Comparison of ENCODE assay signal across 1 cellular context in the genomic region with DNA sequence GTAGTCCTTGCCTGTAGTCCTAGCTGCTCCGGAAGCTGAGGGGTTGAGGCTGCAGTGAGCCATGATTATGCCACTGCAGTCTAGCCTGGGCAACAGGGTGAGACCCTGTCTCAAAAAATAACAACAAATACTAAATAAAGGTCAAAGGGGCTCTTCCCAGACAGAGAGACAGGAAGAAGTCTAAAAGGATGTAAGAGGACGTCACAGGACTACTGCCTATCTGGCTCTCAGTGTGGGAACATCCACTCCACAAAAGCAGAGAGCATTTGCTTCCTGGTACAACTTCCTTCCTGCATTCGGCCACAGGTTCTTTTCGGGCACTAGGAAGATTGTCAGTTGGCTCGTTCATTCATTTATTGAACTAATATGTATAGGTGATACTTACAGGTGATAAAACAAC.
TF ChIP-seq lines count a peak whose summit lies in the region.

No MANE protein-coding gene starts in this region.

TF ChIP-seq in HepG2, 621 proteins besides CTCF, POLR2A, EP300 and RAD21 (continued from another document):
- TF ChIP-seq, protein P1, sequence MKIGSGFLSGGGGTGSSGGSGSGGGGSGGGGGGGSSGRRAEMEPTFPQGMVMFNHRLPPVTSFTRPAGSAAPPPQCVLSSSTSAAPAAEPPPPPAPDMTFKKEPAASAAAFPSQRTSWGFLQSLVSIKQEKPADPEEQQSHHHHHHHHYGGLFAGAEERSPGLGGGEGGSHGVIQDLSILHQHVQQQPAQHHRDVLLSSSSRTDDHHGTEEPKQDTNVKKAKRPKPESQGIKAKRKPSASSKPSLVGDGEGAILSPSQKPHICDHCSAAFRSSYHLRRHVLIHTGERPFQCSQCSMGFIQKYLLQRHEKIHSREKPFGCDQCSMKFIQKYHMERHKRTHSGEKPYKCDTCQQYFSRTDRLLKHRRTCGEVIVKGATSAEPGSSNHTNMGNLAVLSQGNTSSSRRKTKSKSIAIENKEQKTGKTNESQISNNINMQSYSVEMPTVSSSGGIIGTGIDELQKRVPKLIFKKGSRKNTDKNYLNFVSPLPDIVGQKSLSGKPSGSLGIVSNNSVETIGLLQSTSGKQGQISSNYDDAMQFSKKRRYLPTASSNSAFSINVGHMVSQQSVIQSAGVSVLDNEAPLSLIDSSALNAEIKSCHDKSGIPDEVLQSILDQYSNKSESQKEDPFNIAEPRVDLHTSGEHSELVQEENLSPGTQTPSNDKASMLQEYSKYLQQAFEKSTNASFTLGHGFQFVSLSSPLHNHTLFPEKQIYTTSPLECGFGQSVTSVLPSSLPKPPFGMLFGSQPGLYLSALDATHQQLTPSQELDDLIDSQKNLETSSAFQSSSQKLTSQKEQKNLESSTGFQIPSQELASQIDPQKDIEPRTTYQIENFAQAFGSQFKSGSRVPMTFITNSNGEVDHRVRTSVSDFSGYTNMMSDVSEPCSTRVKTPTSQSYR (CRISPR knock-in tag; IDR thresholded peaks at IDR 0.05; ENCODE audit: borderline replicate concordance): no peak
- no peak for TF ChIP-seq KLF16 (CRISPR knock-in tag; IDR thresholded peaks at IDR 0.05)
- no peak for TF ChIP-seq TBX3 (IDR thresholded peaks at IDR 0.05; ENCODE audit: borderline replicate concordance)
- no peak for TF ChIP-seq REXO4 (CRISPR knock-in tag; IDR thresholded peaks at IDR 0.05; ENCODE audit: borderline replicate concordance)
- TF ChIP-seq, protein P2, sequence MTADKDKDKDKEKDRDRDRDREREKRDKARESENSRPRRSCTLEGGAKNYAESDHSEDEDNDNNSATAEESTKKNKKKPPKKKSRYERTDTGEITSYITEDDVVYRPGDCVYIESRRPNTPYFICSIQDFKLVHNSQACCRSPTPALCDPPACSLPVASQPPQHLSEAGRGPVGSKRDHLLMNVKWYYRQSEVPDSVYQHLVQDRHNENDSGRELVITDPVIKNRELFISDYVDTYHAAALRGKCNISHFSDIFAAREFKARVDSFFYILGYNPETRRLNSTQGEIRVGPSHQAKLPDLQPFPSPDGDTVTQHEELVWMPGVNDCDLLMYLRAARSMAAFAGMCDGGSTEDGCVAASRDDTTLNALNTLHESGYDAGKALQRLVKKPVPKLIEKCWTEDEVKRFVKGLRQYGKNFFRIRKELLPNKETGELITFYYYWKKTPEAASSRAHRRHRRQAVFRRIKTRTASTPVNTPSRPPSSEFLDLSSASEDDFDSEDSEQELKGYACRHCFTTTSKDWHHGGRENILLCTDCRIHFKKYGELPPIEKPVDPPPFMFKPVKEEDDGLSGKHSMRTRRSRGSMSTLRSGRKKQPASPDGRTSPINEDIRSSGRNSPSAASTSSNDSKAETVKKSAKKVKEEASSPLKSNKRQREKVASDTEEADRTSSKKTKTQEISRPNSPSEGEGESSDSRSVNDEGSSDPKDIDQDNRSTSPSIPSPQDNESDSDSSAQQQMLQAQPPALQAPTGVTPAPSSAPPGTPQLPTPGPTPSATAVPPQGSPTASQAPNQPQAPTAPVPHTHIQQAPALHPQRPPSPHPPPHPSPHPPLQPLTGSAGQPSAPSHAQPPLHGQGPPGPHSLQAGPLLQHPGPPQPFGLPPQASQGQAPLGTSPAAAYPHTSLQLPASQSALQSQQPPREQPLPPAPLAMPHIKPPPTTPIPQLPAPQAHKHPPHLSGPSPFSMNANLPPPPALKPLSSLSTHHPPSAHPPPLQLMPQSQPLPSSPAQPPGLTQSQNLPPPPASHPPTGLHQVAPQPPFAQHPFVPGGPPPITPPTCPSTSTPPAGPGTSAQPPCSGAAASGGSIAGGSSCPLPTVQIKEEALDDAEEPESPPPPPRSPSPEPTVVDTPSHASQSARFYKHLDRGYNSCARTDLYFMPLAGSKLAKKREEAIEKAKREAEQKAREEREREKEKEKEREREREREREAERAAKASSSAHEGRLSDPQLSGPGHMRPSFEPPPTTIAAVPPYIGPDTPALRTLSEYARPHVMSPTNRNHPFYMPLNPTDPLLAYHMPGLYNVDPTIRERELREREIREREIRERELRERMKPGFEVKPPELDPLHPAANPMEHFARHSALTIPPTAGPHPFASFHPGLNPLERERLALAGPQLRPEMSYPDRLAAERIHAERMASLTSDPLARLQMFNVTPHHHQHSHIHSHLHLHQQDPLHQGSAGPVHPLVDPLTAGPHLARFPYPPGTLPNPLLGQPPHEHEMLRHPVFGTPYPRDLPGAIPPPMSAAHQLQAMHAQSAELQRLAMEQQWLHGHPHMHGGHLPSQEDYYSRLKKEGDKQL (CRISPR knock-in tag; IDR thresholded peaks at IDR 0.05; ENCODE audit: low read depth): no peak
- TF ChIP-seq, protein P3, sequence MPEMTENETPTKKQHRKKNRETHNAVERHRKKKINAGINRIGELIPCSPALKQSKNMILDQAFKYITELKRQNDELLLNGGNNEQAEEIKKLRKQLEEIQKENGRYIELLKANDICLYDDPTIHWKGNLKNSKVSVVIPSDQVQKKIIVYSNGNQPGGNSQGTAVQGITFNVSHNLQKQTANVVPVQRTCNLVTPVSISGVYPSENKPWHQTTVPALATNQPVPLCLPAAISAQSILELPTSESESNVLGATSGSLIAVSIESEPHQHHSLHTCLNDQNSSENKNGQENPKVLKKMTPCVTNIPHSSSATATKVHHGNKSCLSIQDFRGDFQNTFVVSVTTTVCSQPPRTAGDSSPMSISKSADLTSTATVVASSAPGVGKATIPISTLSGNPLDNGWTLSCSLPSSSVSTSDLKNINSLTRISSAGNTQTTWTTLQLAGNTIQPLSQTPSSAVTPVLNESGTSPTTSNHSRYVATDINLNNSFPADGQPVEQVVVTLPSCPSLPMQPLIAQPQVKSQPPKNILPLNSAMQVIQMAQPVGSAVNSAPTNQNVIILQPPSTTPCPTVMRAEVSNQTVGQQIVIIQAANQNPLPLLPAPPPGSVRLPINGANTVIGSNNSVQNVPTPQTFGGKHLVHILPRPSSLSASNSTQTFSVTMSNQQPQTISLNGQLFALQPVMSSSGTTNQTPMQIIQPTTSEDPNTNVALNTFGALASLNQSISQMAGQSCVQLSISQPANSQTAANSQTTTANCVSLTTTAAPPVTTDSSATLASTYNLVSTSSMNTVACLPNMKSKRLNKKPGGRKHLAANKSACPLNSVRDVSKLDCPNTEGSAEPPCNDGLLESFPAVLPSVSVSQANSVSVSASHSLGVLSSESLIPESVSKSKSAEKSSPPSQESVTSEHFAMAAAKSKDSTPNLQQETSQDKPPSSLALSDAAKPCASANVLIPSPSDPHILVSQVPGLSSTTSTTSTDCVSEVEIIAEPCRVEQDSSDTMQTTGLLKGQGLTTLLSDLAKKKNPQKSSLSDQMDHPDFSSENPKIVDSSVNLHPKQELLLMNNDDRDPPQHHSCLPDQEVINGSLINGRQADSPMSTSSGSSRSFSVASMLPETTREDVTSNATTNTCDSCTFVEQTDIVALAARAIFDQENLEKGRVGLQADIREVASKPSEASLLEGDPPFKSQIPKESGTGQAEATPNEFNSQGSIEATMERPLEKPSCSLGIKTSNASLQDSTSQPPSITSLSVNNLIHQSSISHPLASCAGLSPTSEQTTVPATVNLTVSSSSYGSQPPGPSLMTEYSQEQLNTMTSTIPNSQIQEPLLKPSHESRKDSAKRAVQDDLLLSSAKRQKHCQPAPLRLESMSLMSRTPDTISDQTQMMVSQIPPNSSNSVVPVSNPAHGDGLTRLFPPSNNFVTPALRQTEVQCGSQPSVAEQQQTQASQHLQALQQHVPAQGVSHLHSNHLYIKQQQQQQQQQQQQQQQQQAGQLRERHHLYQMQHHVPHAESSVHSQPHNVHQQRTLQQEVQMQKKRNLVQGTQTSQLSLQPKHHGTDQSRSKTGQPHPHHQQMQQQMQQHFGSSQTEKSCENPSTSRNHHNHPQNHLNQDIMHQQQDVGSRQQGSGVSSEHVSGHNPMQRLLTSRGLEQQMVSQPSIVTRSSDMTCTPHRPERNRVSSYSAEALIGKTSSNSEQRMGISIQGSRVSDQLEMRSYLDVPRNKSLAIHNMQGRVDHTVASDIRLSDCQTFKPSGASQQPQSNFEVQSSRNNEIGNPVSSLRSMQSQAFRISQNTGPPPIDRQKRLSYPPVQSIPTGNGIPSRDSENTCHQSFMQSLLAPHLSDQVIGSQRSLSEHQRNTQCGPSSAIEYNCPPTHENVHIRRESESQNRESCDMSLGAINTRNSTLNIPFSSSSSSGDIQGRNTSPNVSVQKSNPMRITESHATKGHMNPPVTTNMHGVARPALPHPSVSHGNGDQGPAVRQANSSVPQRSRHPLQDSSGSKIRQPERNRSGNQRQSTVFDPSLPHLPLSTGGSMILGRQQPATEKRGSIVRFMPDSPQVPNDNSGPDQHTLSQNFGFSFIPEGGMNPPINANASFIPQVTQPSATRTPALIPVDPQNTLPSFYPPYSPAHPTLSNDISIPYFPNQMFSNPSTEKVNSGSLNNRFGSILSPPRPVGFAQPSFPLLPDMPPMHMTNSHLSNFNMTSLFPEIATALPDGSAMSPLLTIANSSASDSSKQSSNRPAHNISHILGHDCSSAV (CRISPR knock-in tag; IDR thresholded peaks at IDR 0.05; ENCODE audit: borderline replicate concordance): no peak
- TF ChIP-seq ZNF7 (CRISPR knock-in tag; IDR thresholded peaks at IDR 0.05): no peak
- TF ChIP-seq, protein P4, sequence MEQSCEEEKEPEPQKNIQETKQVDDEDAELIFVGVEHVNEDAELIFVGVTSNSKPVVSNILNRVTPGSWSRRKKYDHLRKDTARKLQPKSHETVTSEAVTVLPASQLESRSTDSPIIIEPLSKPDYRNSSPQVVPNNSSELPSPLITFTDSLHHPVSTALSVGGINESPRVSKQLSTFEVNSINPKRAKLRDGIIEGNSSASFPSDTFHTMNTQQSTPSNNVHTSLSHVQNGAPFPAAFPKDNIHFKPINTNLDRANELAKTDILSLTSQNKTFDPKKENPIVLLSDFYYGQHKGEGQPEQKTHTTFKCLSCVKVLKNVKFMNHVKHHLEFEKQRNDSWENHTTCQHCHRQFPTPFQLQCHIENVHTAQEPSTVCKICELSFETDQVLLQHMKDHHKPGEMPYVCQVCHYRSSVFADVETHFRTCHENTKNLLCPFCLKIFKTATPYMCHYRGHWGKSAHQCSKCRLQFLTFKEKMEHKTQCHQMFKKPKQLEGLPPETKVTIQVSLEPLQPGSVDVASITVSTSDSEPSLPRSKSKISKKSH (CRISPR knock-in tag; IDR thresholded peaks at IDR 0.05; ENCODE audit: borderline replicate concordance): no peak
- TF ChIP-seq, protein P5, sequence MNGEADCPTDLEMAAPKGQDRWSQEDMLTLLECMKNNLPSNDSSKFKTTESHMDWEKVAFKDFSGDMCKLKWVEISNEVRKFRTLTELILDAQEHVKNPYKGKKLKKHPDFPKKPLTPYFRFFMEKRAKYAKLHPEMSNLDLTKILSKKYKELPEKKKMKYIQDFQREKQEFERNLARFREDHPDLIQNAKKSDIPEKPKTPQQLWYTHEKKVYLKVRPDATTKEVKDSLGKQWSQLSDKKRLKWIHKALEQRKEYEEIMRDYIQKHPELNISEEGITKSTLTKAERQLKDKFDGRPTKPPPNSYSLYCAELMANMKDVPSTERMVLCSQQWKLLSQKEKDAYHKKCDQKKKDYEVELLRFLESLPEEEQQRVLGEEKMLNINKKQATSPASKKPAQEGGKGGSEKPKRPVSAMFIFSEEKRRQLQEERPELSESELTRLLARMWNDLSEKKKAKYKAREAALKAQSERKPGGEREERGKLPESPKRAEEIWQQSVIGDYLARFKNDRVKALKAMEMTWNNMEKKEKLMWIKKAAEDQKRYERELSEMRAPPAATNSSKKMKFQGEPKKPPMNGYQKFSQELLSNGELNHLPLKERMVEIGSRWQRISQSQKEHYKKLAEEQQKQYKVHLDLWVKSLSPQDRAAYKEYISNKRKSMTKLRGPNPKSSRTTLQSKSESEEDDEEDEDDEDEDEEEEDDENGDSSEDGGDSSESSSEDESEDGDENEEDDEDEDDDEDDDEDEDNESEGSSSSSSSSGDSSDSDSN (CRISPR knock-in tag; IDR thresholded peaks at IDR 0.05): no peak
- TF ChIP-seq, protein P6, sequence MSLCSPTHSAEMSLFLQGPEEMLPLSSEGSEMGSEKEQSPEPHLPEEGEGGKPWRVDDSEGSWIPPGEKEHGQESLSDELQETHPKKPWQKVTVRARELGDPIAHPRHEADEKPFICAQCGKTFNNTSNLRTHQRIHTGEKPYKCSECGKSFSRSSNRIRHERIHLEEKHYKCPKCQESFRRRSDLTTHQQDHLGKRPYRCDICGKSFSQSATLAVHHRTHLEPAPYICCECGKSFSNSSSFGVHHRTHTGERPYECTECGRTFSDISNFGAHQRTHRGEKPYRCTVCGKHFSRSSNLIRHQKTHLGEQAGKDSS (CRISPR knock-in tag; IDR thresholded peaks at IDR 0.05; ENCODE audit: borderline replicate concordance, low read depth): no peak
- no peak for TF ChIP-seq HMG20B (CRISPR knock-in tag; conservative IDR thresholded peaks at IDR 0.05)
- TF ChIP-seq HNF4A (CRISPR knock-in tag; IDR thresholded peaks at IDR 0.05): no peak
- TF ChIP-seq ZBTB7B (CRISPR knock-in tag; IDR thresholded peaks at IDR 0.05): no peak
